In the genomic region with DNA sequence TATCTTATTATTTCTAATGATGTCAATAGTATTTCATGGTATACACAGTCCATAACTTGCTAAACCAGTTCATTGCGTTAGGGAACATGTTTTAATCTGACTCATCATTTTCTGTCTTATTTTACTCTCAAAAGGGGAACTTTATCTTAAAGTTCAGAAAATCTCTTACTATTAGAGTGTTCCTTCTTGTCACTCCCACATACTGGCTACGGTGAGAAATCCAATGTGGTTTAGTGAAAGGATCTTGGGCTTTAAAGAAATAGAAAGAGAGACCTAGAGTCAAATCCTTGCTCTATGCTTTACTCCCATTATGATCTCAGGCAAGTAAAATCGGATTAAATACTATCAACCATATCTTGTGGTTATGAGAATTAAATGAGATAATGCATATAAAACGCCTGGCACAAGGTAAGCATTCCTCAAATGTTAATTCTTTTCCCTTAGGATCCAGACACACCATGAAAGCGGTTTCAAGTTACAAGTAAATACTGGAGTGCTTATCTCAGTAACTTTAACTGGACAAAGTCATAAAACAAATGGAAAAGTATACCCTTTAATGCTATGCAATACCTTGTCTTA, we compare ENCODE assay signal across 12 cellular contexts.
DNase-seq lines count a peak whose midpoint lies in the region; ATAC-seq lines count a peak whose summit lies in the region.
"Had no signal": no experiment of that assay in that cellular context is flagged by ENCODE, and none has a peak within 500 bp of the region (broad histone marks: within the 10 kb centered on the region; RNA-seq: fewer than 3 reads in every experiment).

No MANE protein-coding gene starts in this region.

- H3K4me1 Mint-ChIP-seq in activated T-helper 2 cell treated with anti-CD3 and anti-CD28 coated beads, Interferon-gamma antibody, Interleukin-2, Interleukin-4, amounts not matched to agents 10 μg/mL and 5 μg/mL and 100 μg/mL, durations not matched to agents 14 hours and 24 hours and 36 hours (ENCODE audit: low read depth), result peaks cover 23% of the 10 kb centered on the region
- H3K4me1 Mint-ChIP-seq in naive thymus-derived CD4-positive, alpha-beta T cell, result peaks cover 0 to 29% (median 12%) of the 10 kb centered on the region in 7 donors

- no peak overlapping the region for H3K27ac ChIP-seq in naive thymus-derived CD4-positive, alpha-beta T cell (ENCODE audit: low read depth, low read length)
- H3K27ac ChIP-seq: heart right ventricle had no signal

- H3K9me3 ChIP-seq in naive thymus-derived CD4-positive, alpha-beta T cell (ENCODE audit: control insufficient read depth in 2 of 3, low read length in 3 of 3), result no peaks in the 10 kb centered on the region
- H3K9me3 ChIP-seq: mucosa of descending colon had no signal

- DNase-seq in NOMO-1 treated with DMSO at 0.1 percent for 48 hours (lab: John Stamatoyannopoulos, UW; ENCODE audit: unreplicated experiment) (peak; percentile 22), NOMO-1 treated with dmso at 0.1 percent for 144 hours (lab: John Stamatoyannopoulos, UW; ENCODE audit: unreplicated experiment) (no peak), NCI-H1105 treated with DMSO at 0.1 percent for 48 hours (lab: John Stamatoyannopoulos, UW) (no peak), T-helper 1 cell (no peak), ACHN (no peak)
- DNase-seq in activated T-helper 2 cell treated with anti-CD3 and anti-CD28 coated beads, Interferon-gamma antibody, Interleukin-2, Interleukin-4, amounts not matched to agents 10 μg/mL and 5 μg/mL and 100 μg/mL, durations not matched to agents 14 hours and 24 hours and 36 hours (ENCODE audit: low spot score), result no peak
- no peak for DNase-seq in naive thymus-derived CD4-positive, alpha-beta T cell
- DNase-seq: heart right ventricle, mucosa of descending colon, NCI-H345 had no signal

- peaks cover 73% of the 10 kb centered on the region for H3K36me3 Mint-ChIP-seq in activated T-helper 2 cell treated with anti-CD3 and anti-CD28 coated beads, Interferon-gamma antibody, Interleukin-2, Interleukin-4, amounts not matched to agents 10 μg/mL and 5 μg/mL and 100 μg/mL, durations not matched to agents 14 hours and 24 hours and 36 hours (ENCODE audit: low read depth)
- peaks cover 51 to 93% (median 80%) of the 10 kb centered on the region in 5 donors for H3K36me3 Mint-ChIP-seq in naive thymus-derived CD4-positive, alpha-beta T cell

- POLR2A ChIA-PET in naive thymus-derived CD4-positive, alpha-beta T cell (lab: Charles Lee), result no interaction called here

- H3K4me1 ChIP-seq in naive thymus-derived CD4-positive, alpha-beta T cell (ENCODE audit: control insufficient read depth in 2 of 2, insufficient read depth in 2 of 2, low read length in 2 of 2), result no peaks in the 10 kb centered on the region

- no peak overlapping the region for H3K4me3 ChIP-seq in naive thymus-derived CD4-positive, alpha-beta T cell (ENCODE audit: low read length)
- H3K4me3 ChIP-seq: heart right ventricle, mucosa of descending colon had no signal

- no peaks in the 10 kb centered on the region for H3K27me3 ChIP-seq in naive thymus-derived CD4-positive, alpha-beta T cell (ENCODE audit: control insufficient read depth in 2 of 2, insufficient read depth in 2 of 2, low read length in 2 of 2)
- H3K27me3 ChIP-seq: heart right ventricle had no signal

- in situ Hi-C loops in ACHN (cut with HindIII; ENCODE audit: low pct_ligation_motif_present, low pct_unique_long_range_greater_than_20kb, low sequenced_read_pairs), result no loop called here

- H3K27ac Mint-ChIP-seq in activated T-helper 2 cell treated with anti-CD3 and anti-CD28 coated beads, Interferon-gamma antibody, Interleukin-2, Interleukin-4, amounts not matched to agents 10 μg/mL and 5 μg/mL and 100 μg/mL, durations not matched to agents 14 hours and 24 hours and 36 hours, result peak overlapping the region; percentile 59
- peak overlapping the region in 1 of 9 donors; percentile 18 for H3K27ac Mint-ChIP-seq in naive thymus-derived CD4-positive, alpha-beta T cell

- CTCF ChIA-PET in naive thymus-derived CD4-positive, alpha-beta T cell (lab: Charles Lee), result no interaction called here

- peaks cover 10% of the 10 kb centered on the region for H3K9me3 Mint-ChIP-seq in activated T-helper 2 cell treated with anti-CD3 and anti-CD28 coated beads, Interferon-gamma antibody, Interleukin-2, Interleukin-4, amounts not matched to agents 10 μg/mL and 5 μg/mL and 100 μg/mL, durations not matched to agents 14 hours and 24 hours and 36 hours
- H3K9me3 Mint-ChIP-seq in naive thymus-derived CD4-positive, alpha-beta T cell, result peaks cover 3 to 28% (median 11%) of the 10 kb centered on the region in 11 donors
- H3K9me3 Mint-ChIP-seq: central memory CD8-positive, alpha-beta T cell had no signal

- H3K4me3 Mint-ChIP-seq in activated T-helper 2 cell treated with anti-CD3 and anti-CD28 coated beads, Interferon-gamma antibody, Interleukin-2, Interleukin-4, amounts not matched to agents 10 μg/mL and 5 μg/mL and 100 μg/mL, durations not matched to agents 14 hours and 24 hours and 36 hours (ENCODE audit: low read depth), result no peak overlapping the region
- H3K4me3 Mint-ChIP-seq in naive thymus-derived CD4-positive, alpha-beta T cell, result no peak overlapping the region
- H3K4me3 Mint-ChIP-seq: central memory CD8-positive, alpha-beta T cell had no signal

- H3K27me3 Mint-ChIP-seq in activated T-helper 2 cell treated with anti-CD3 and anti-CD28 coated beads, Interferon-gamma antibody, Interleukin-2, Interleukin-4, amounts not matched to agents 10 μg/mL and 5 μg/mL and 100 μg/mL, durations not matched to agents 14 hours and 24 hours and 36 hours (ENCODE audit: low read depth), result no peaks in the 10 kb centered on the region
- no peaks in the 10 kb centered on the region for H3K27me3 Mint-ChIP-seq in naive thymus-derived CD4-positive, alpha-beta T cell
- H3K27me3 Mint-ChIP-seq: central memory CD8-positive, alpha-beta T cell had no signal

- peak; percentile 38 for ATAC-seq in HG03432 (IDR thresholded peaks at IDR 0.05; ENCODE audit: unreplicated experiment)
- ATAC-seq in naive thymus-derived CD4-positive, alpha-beta T cell, result peak; percentile 41
- ATAC-seq: heart right ventricle, mucosa of descending colon had no signal

- intact Hi-C loops in activated T-helper 2 cell treated with anti-CD3 and anti-CD28 coated beads, Interferon-gamma antibody, Interleukin-2, Interleukin-4, amounts not matched to agents 10 μg/mL and 5 μg/mL and 100 μg/mL, durations not matched to agents 14 hours and 24 hours and 36 hours (cut with micrococcal nuclease), result loop anchor here (2.0 to 10.0 kb wide), 4 partner anchors 30 to 810 kb away; no protein-coding TSS in a partner anchor
- intact Hi-C loops in naive thymus-derived CD4-positive, alpha-beta T cell (cut with micrococcal nuclease), result loop anchor here in 1 of 2 donors (1.0 kb wide), 1 partner anchor 8 kb away; no protein-coding TSS in a partner anchor

- H3K36me3 ChIP-seq in naive thymus-derived CD4-positive, alpha-beta T cell (ENCODE audit: control insufficient read depth in 2 of 3, insufficient read depth in 3 of 3, low read length in 3 of 3), result peaks cover 4 to 68% (median 12%) of the 10 kb centered on the region in 3 experiments
